In the genomic region with DNA sequence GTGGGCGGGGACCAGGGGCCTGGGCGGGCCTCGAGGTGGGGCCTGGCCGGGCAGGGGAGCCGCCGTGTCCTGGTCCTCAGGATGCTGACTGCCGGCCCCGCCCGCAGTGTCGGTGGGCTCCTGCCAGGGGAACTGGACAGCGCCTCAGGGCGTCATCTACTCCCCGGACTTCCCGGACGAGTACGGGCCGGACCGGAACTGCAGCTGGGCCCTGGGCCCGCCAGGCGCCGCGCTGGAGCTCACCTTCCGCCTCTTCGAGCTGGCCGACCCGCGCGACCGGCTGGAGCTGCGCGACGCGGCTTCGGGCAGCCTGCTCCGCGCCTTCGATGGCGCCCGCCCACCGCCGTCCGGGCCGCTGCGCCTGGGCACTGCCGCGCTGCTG, we compare ENCODE assay signal across 1 cellular context.
TF ChIP-seq lines count a peak whose summit lies in the region.

No MANE protein-coding gene starts in this region.

TF ChIP-seq in GM12878, 131 proteins besides CTCF, POLR2A, EP300 and RAD21:
- TF ChIP-seq JUNB (IDR thresholded peaks at IDR 0.05): no peak
- no peak for TF ChIP-seq TCF3 (IDR thresholded peaks at IDR 0.05; ENCODE audit: borderline replicate concordance, insufficient read depth, low read depth, low read length)
- TF ChIP-seq BACH1 (IDR thresholded peaks at IDR 0.05; ENCODE audit: borderline replicate concordance): no peak
- TF ChIP-seq TCF12 (IDR thresholded peaks at IDR 0.05; ENCODE audit: low read depth, low read length): no peak
- TF ChIP-seq NR2F1 (conservative IDR thresholded peaks at IDR 0.05): no peak
- TF ChIP-seq, protein P1, sequence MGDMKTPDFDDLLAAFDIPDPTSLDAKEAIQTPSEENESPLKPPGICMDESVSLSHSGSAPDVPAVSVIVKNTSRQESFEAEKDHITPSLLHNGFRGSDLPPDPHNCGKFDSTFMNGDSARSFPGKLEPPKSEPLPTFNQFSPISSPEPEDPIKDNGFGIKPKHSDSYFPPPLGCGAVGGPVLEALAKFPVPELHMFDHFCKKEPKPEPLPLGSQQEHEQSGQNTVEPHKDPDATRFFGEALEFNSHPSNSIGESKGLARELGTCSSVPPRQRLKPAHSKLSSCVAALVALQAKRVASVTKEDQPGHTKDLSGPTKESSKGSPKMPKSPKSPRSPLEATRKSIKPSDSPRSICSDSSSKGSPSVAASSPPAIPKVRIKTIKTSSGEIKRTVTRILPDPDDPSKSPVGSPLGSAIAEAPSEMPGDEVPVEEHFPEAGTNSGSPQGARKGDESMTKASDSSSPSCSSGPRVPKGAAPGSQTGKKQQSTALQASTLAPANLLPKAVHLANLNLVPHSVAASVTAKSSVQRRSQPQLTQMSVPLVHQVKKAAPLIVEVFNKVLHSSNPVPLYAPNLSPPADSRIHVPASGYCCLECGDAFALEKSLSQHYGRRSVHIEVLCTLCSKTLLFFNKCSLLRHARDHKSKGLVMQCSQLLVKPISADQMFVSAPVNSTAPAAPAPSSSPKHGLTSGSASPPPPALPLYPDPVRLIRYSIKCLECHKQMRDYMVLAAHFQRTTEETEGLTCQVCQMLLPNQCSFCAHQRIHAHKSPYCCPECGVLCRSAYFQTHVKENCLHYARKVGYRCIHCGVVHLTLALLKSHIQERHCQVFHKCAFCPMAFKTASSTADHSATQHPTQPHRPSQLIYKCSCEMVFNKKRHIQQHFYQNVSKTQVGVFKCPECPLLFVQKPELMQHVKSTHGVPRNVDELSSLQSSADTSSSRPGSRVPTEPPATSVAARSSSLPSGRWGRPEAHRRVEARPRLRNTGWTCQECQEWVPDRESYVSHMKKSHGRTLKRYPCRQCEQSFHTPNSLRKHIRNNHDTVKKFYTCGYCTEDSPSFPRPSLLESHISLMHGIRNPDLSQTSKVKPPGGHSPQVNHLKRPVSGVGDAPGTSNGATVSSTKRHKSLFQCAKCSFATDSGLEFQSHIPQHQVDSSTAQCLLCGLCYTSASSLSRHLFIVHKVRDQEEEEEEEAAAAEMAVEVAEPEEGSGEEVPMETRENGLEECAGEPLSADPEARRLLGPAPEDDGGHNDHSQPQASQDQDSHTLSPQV (IDR thresholded peaks at IDR 0.05): no peak
- no peak for TF ChIP-seq GABPA (IDR thresholded peaks at IDR 0.05; ENCODE audit: low read depth)
- no peak for TF ChIP-seq CHD1 (IDR thresholded peaks at IDR 0.05; ENCODE audit: low read depth, low read length)
- TF ChIP-seq, protein P2, sequence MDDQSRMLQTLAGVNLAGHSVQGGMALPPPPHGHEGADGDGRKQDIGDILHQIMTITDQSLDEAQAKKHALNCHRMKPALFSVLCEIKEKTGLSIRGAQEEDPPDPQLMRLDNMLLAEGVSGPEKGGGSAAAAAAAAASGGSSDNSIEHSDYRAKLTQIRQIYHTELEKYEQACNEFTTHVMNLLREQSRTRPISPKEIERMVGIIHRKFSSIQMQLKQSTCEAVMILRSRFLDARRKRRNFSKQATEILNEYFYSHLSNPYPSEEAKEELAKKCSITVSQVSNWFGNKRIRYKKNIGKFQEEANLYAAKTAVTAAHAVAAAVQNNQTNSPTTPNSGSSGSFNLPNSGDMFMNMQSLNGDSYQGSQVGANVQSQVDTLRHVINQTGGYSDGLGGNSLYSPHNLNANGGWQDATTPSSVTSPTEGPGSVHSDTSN (IDR thresholded peaks at IDR 0.05; ENCODE audit: insufficient replicate concordance, low read depth, low read length): no peak
- TF ChIP-seq IRF4 (IDR thresholded peaks at IDR 0.05; ENCODE audit: low read depth, low read length): no peak
- TF ChIP-seq, protein P3, sequence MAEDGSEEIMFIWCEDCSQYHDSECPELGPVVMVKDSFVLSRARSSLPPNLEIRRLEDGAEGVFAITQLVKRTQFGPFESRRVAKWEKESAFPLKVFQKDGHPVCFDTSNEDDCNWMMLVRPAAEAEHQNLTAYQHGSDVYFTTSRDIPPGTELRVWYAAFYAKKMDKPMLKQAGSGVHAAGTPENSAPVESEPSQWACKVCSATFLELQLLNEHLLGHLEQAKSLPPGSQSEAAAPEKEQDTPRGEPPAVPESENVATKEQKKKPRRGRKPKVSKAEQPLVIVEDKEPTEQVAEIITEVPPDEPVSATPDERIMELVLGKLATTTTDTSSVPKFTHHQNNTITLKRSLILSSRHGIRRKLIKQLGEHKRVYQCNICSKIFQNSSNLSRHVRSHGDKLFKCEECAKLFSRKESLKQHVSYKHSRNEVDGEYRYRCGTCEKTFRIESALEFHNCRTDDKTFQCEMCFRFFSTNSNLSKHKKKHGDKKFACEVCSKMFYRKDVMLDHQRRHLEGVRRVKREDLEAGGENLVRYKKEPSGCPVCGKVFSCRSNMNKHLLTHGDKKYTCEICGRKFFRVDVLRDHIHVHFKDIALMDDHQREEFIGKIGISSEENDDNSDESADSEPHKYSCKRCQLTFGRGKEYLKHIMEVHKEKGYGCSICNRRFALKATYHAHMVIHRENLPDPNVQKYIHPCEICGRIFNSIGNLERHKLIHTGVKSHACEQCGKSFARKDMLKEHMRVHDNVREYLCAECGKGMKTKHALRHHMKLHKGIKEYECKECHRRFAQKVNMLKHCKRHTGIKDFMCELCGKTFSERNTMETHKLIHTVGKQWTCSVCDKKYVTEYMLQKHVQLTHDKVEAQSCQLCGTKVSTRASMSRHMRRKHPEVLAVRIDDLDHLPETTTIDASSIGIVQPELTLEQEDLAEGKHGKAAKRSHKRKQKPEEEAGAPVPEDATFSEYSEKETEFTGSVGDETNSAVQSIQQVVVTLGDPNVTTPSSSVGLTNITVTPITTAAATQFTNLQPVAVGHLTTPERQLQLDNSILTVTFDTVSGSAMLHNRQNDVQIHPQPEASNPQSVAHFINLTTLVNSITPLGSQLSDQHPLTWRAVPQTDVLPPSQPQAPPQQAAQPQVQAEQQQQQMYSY (CRISPR knock-in tag; IDR thresholded peaks at IDR 0.05): no peak
- TF ChIP-seq RB1 (IDR thresholded peaks at IDR 0.05; ENCODE audit: borderline replicate concordance): no peak
- TF ChIP-seq ETV6 (conservative IDR thresholded peaks at IDR 0.05 in 1 of 2, IDR thresholded peaks at IDR 0.05 in 1 of 2; ENCODE audit: borderline replicate concordance in 1 of 2, low read depth in 1 of 2): no peak
- no peak for TF ChIP-seq ATF7 (IDR thresholded peaks at IDR 0.05; ENCODE audit: low read depth)
- no peak for TF ChIP-seq CBX3 (IDR thresholded peaks at IDR 0.05; ENCODE audit: borderline replicate concordance, low read depth)
- TF ChIP-seq YBX1 (IDR thresholded peaks at IDR 0.05): no peak
- no peak for TF ChIP-seq RAD51 (IDR thresholded peaks at IDR 0.05)
- no peak for TF ChIP-seq CREB1 (IDR thresholded peaks at IDR 0.05; ENCODE audit: low read depth)
- TF ChIP-seq, protein P4, sequence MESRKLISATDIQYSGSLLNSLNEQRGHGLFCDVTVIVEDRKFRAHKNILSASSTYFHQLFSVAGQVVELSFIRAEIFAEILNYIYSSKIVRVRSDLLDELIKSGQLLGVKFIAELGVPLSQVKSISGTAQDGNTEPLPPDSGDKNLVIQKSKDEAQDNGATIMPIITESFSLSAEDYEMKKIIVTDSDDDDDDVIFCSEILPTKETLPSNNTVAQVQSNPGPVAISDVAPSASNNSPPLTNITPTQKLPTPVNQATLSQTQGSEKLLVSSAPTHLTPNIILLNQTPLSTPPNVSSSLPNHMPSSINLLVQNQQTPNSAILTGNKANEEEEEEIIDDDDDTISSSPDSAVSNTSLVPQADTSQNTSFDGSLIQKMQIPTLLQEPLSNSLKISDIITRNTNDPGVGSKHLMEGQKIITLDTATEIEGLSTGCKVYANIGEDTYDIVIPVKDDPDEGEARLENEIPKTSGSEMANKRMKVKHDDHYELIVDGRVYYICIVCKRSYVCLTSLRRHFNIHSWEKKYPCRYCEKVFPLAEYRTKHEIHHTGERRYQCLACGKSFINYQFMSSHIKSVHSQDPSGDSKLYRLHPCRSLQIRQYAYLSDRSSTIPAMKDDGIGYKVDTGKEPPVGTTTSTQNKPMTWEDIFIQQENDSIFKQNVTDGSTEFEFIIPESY (IDR thresholded peaks at IDR 0.05): no peak
- no peak for TF ChIP-seq RUNX3 (IDR thresholded peaks at IDR 0.05; ENCODE audit: low read length)
